In genomic region chr3:13149331-13150203, GRCh38 we compare ENCODE assay signal across 15 cellular contexts.
DNase-seq lines count a peak whose midpoint lies in the region; ATAC-seq and TF ChIP-seq lines count a peak whose summit lies in the region.
"Had no signal": no experiment of that assay in that cellular context is flagged by ENCODE, and none has a peak within 500 bp of the region (broad histone marks: within the 10 kb centered on the region; RNA-seq: fewer than 3 reads in every experiment).

No MANE protein-coding gene starts in this region.

- H3K9me3 Mint-ChIP-seq in stimulated activated naive CD8-positive, alpha-beta T cell treated with anti-CD3 and anti-CD28 coated beads, Interleukin-15, Interleukin-2, amounts not matched to agents 100 ng/mL and 50 ng/mL, for 24 hours, result peaks cover under 1% of the 10 kb centered on the region
- peaks cover under 1% of the 10 kb centered on the region for H3K9me3 Mint-ChIP-seq in activated CD8-positive, alpha-beta T cell treated with anti-CD3 and anti-CD28 coated beads, Interleukin-2, amount 10 ng/mL, durations not matched to agents 7 days and 5 days (ENCODE audit: insufficient read depth)

- no peaks in the 10 kb centered on the region for H3K27me3 ChIP-seq in lower lobe of right lung (ENCODE audit: low read depth)

- no peak overlapping the region for H2AFZ ChIP-seq in OCI-LY7 (ENCODE audit: low read length)
- H2AFZ ChIP-seq: GM23248, parathyroid adenoma had no signal

- no peaks in the 10 kb centered on the region for H3K27me3 Mint-ChIP-seq in stimulated activated naive CD8-positive, alpha-beta T cell treated with anti-CD3 and anti-CD28 coated beads, Interleukin-15, Interleukin-2, amounts not matched to agents 100 ng/mL and 50 ng/mL, for 24 hours
- H3K27me3 Mint-ChIP-seq in activated CD8-positive, alpha-beta T cell treated with anti-CD3 and anti-CD28 coated beads, Interleukin-2, amount 10 ng/mL, durations not matched to agents 7 days and 5 days (ENCODE audit: low read depth), result no peaks in the 10 kb centered on the region

- H3K4me3 ChIP-seq in lower lobe of right lung (peak overlapping the region; percentile 4), OCI-LY7 (ENCODE audit: low read depth, low read length, poor library complexity, severe bottlenecking) (no peak overlapping the region)
- H3K4me3 ChIP-seq: GM23248 had no signal

- H3K36me3 ChIP-seq in lower lobe of right lung, result no peaks in the 10 kb centered on the region
- no peaks in the 10 kb centered on the region for H3K36me3 ChIP-seq in OCI-LY7 (ENCODE audit: insufficient read depth, low read length)

- intact Hi-C loops in lower lobe of right lung (cut with DNase I), result no loop called here
- intact Hi-C loops in OCI-LY7 (cut with micrococcal nuclease; ENCODE audit: unreplicated experiment), result no loop called here

- TF ChIP-seq CTCF in lower lobe of right lung (IDR thresholded peaks at IDR 0.05) (no peak), OCI-LY7 (conservative IDR thresholded peaks at IDR 0.05; ENCODE audit: low read length) (no peak)

- CTCF ChIA-PET in activated CD8-positive, alpha-beta T cell treated with anti-CD3 and anti-CD28 coated beads, Interleukin-2, amount 10 ng/mL, durations not matched to agents 7 days and 5 days (lab: Charles Lee), result no interaction called here
- CTCF ChIA-PET in OCI-LY7 (lab: Charles Lee; ENCODE audit: unreplicated experiment), result no interaction called here

- peak overlapping the region; percentile 32 for H3K4me3 Mint-ChIP-seq in stimulated activated naive CD8-positive, alpha-beta T cell treated with anti-CD3 and anti-CD28 coated beads, Interleukin-15, Interleukin-2, amounts not matched to agents 100 ng/mL and 50 ng/mL, for 24 hours
- H3K4me3 Mint-ChIP-seq in activated CD8-positive, alpha-beta T cell treated with anti-CD3 and anti-CD28 coated beads, Interleukin-2, amount 10 ng/mL, durations not matched to agents 7 days and 5 days, result no peak overlapping the region

- POLR2A ChIA-PET in activated CD8-positive, alpha-beta T cell treated with anti-CD3 and anti-CD28 coated beads, Interleukin-2, amount 10 ng/mL, durations not matched to agents 7 days and 5 days (lab: Charles Lee), result no interaction called here
- POLR2A ChIA-PET in OCI-LY7 (lab: Charles Lee), result no interaction called here

- no peak for ATAC-seq in stimulated activated naive CD8-positive, alpha-beta T cell treated with anti-CD3 and anti-CD28 coated beads, Interleukin-15, Interleukin-2, amounts not matched to agents 100 U/mL and 50 U/mL, for 24 hours
- ATAC-seq in activated CD8-positive, alpha-beta T cell treated with anti-CD3 and anti-CD28 coated beads, Interleukin-2, amount 10 ng/mL, durations not matched to agents 7 days and 5 days, result peak; percentile 79
- ATAC-seq in lower lobe of right lung, result no peak

- no peaks in the 10 kb centered on the region for H3K9me2 ChIP-seq in OCI-LY7 (ENCODE audit: insufficient read depth, low read length)

- H3K9me3 ChIP-seq in lower lobe of right lung, result no peaks in the 10 kb centered on the region
- peaks cover 2% of the 10 kb centered on the region; the same call in 1 of the 2 replicates for H3K9me3 ChIP-seq in OCI-LY7 (ENCODE audit: low read length)

- H3K4me2 ChIP-seq in OCI-LY7 (ENCODE audit: low read length), result no peak overlapping the region

- H3K4me1 ChIP-seq in lower lobe of right lung, result no peaks in the 10 kb centered on the region
- H3K4me1 ChIP-seq in OCI-LY7 (ENCODE audit: insufficient read depth, low read length, poor library complexity, severe bottlenecking), result no peaks in the 10 kb centered on the region
- H3K4me1 ChIP-seq: parathyroid adenoma had no signal

- H3K27ac ChIP-seq in lower lobe of right lung, result no peak overlapping the region
- H3K27ac ChIP-seq in OCI-LY7 (ENCODE audit: low read depth, low read length, poor library complexity, severe bottlenecking), result no peak overlapping the region
- H3K27ac ChIP-seq: GM23248, parathyroid adenoma had no signal

- no peak for DNase-seq in stimulated activated naive CD8-positive, alpha-beta T cell treated with anti-CD3 and anti-CD28 coated beads, Interleukin-15, Interleukin-2, amounts not matched to agents 100 U/mL and 50 U/mL, for 24 hours
- DNase-seq in activated CD8-positive, alpha-beta T cell treated with anti-CD3 and anti-CD28 coated beads, Interleukin-2, amount 10 ng/mL, durations not matched to agents 7 days and 5 days, result no peak
- DNase-seq in lower lobe of right lung, result no peak
- DNase-seq in stimulated activated CD4-positive, alpha-beta T cell treated with anti-CD3 and anti-CD28 coated beads, Interleukin-1b, Interleukin-23, amount 100 ng/mL, for 48 hours, result no peak
- no peak for DNase-seq in dedifferentiated amniotic fluid mesenchymal stem cell (ENCODE audit: extremely low spot score)
- no peak for DNase-seq in stimulated activated naive CD4-positive, alpha-beta T cell (lab: John Stamatoyannopoulos, UW)
- DNase-seq in OCI-LY7 (ENCODE audit: low spot score), result no peak
- DNase-seq: activated effector memory CD4-positive, alpha-beta T cell treated with Interleukin-2 at 50 U/mL for 16 hours; AML-193; GM23248; mesenchymal stem cell; SHP77; stimulated activated CD4-positive, alpha-beta T cell treated with anti-CD3 and anti-CD28 coated beads, Interleukin-15, amount 100 ng/mL, for 24 hours had no signal

- no peaks in the 10 kb centered on the region for H4K20me1 ChIP-seq in OCI-LY7 (ENCODE audit: insufficient read depth, low read length)

- peaks cover 9% of the 10 kb centered on the region for H3K4me1 Mint-ChIP-seq in stimulated activated naive CD8-positive, alpha-beta T cell treated with anti-CD3 and anti-CD28 coated beads, Interleukin-15, Interleukin-2, amounts not matched to agents 100 ng/mL and 50 ng/mL, for 24 hours (ENCODE audit: low read depth)
- peaks cover 14% of the 10 kb centered on the region for H3K4me1 Mint-ChIP-seq in activated CD8-positive, alpha-beta T cell treated with anti-CD3 and anti-CD28 coated beads, Interleukin-2, amount 10 ng/mL, durations not matched to agents 7 days and 5 days (ENCODE audit: low read depth)

- no TSS peak for BruUV-seq in OCI-LY7 (replicated peaks; lab: Mats Ljungman, UMichigan)

- H3K27ac Mint-ChIP-seq in stimulated activated naive CD8-positive, alpha-beta T cell treated with anti-CD3 and anti-CD28 coated beads, Interleukin-15, Interleukin-2, amounts not matched to agents 100 ng/mL and 50 ng/mL, for 24 hours, result peak overlapping the region; percentile 78
- peak overlapping the region; percentile 84 for H3K27ac Mint-ChIP-seq in activated CD8-positive, alpha-beta T cell treated with anti-CD3 and anti-CD28 coated beads, Interleukin-2, amount 10 ng/mL, durations not matched to agents 7 days and 5 days

- no peaks in the 10 kb centered on the region for H3K36me3 Mint-ChIP-seq in stimulated activated naive CD8-positive, alpha-beta T cell treated with anti-CD3 and anti-CD28 coated beads, Interleukin-15, Interleukin-2, amounts not matched to agents 100 ng/mL and 50 ng/mL, for 24 hours (ENCODE audit: low read depth)
- no peaks in the 10 kb centered on the region for H3K36me3 Mint-ChIP-seq in activated CD8-positive, alpha-beta T cell treated with anti-CD3 and anti-CD28 coated beads, Interleukin-2, amount 10 ng/mL, durations not matched to agents 7 days and 5 days (ENCODE audit: low read depth)

- no peaks in the 10 kb centered on the region for H3K79me2 ChIP-seq in OCI-LY7 (ENCODE audit: insufficient read depth, low read depth, low read length)
- H3K79me2 ChIP-seq: parathyroid adenoma had no signal
